Comparison of ENCODE assay signal across 1 cellular context in genomic region chr2:198054299-198054698, GRCh38.
TF ChIP-seq lines count a peak whose summit lies in the region.

No MANE protein-coding gene starts in this region.

TF ChIP-seq in HCT116, 20 proteins besides CTCF, POLR2A, EP300 and RAD21 (continued from another document):
- no peak for TF ChIP-seq ATF3 (IDR thresholded peaks at IDR 0.05)
- TF ChIP-seq ZFX (IDR thresholded peaks at IDR 0.05): no peak
- TF ChIP-seq ZNF274 (IDR thresholded peaks at IDR 0.05; ENCODE audit: low read depth, low read length): no peak
- TF ChIP-seq EZH2phosphoT487 (IDR thresholded peaks at IDR 0.05; ENCODE audit: borderline replicate concordance): no peak
- TF ChIP-seq JUND (IDR thresholded peaks at IDR 0.05): no peak
- no peak for TF ChIP-seq ZBTB33 (IDR thresholded peaks at IDR 0.05; ENCODE audit: extremely low read depth, insufficient replicate concordance, low read length)
- no peak for TF ChIP-seq TCF7L2 (IDR thresholded peaks at IDR 0.05; ENCODE audit: borderline replicate concordance, extremely low read depth, insufficient read depth, insufficient read length)
- no peak for TF ChIP-seq EGR1 (IDR thresholded peaks at IDR 0.05; ENCODE audit: low read depth)
- no peak for TF ChIP-seq FOSL1 (IDR thresholded peaks at IDR 0.05; ENCODE audit: low read depth)
- no peak for TF ChIP-seq MAX (IDR thresholded peaks at IDR 0.05)
TF ChIP-seq in HCT116: peak in this region for 0.
